In the genomic region with DNA sequence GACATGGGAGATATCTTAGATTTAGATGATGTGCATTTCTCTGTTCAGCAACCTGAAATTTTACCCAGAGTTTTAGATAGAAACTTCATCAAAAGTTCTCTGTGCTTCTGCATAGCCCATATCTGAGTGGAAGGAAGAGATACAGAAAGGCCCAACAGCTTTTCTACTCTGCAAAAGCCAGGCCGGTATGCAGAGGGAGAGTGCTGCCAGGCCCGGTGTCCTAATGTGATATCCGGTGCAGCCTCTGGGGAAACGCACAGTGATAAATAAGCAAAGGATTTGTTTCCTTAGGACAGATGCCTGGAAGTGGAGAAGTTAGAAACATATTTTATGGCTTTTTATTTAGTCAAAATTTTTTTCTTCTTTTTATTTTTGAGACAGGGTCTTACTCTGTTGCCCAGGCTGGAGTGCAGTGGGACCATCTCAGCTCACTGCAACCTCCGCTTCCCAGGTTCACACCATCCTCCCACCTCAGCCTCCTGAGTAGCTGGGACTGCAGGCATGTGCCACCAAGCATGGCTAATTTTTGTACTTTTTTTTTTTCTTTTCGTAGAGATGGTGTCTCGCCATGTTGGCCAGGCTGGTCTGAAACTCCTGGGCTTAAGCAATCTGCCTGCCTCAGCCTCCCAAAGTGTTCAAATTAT, we compare ENCODE assay signal across 25 cellular contexts.
DNase-seq lines count a peak whose midpoint lies in the region; ATAC-seq and TF ChIP-seq lines count a peak whose summit lies in the region.
"Had no signal": no experiment of that assay in that cellular context is flagged by ENCODE, and none has a peak within 500 bp of the region (broad histone marks: within the 10 kb centered on the region; RNA-seq: fewer than 3 reads in every experiment).

No MANE protein-coding gene starts in this region.

- ATAC-seq in Right ventricle myocardium superior (ENCODE audit: poor library complexity), result peak; percentile 88
- peak; percentile 45 for ATAC-seq in upper lobe of right lung
- no peak for ATAC-seq in HG02852 (IDR thresholded peaks at IDR 0.05; ENCODE audit: unreplicated experiment)
- ATAC-seq in GM19467 (IDR thresholded peaks at IDR 0.05; ENCODE audit: unreplicated experiment), result no peak
- ATAC-seq: stimulated activated naive CD8-positive, alpha-beta T cell treated with anti-CD3 and anti-CD28 coated beads, Interleukin-15, amount 100 ng/mL, for 72 hours had no signal

- H3K9me3 ChIP-seq in mammary epithelial cell (replicated peaks; ENCODE audit: insufficient read depth, low read length) (no peaks in the 10 kb centered on the region), upper lobe of right lung (no peaks in the 10 kb centered on the region)
- H3K9me3 ChIP-seq: vagina had no signal

- DNase-seq in MCF 10A (ENCODE audit: unreplicated experiment), result no peak
- no peak for DNase-seq in mammary epithelial cell
- DNase-seq in Right ventricle myocardium superior, result peak; percentile 55
- no peak for DNase-seq in upper lobe of right lung
- DNase-seq in mucosa of gallbladder (ENCODE audit: low spot score), result no peak
- DNase-seq: 8988T; activated CD8-positive, alpha-beta memory T cell treated with anti-CD3 and anti-CD28 coated beads, Interleukin-2, amount 50 U/mL, for 48 hours; activated effector memory CD4-positive, alpha-beta T cell treated with anti-CD3 and anti-CD28 coated beads, Interleukin-2, amount 50 U/mL, for 16 hours; glutamatergic neuron; H7; immature natural killer cell; KBM-7; naive B cell; NK-92 treated with Interleukin-12 subunit alpha and Interleukin-12 subunit beta, amount 100 ng/mL, for 24 hours; stimulated activated CD4-positive, alpha-beta T cell treated with anti-CD3 and anti-CD28 coated beads, Interleukin-2, amount 100 ng/mL, for 48 hours; stimulated activated naive CD8-positive, alpha-beta T cell treated with anti-CD3 and anti-CD28 coated beads, Interleukin-15, amount 100 ng/mL, for 72 hours; WERI-Rb-1 had no signal

- 97% methylated on average over 7 of the region's 7 CpGs for WGBS in mammary epithelial cell (ENCODE audit: low coverage, missing lambda C conversion rate)

- H3K4me2 ChIP-seq in mammary epithelial cell (ENCODE audit: insufficient read depth, low read depth, low read length), result no peak overlapping the region

- dilution Hi-C loops in mammary epithelial cell (cut with HindIII; ENCODE audit: low sequenced_read_pairs), result no loop called here

- H3K27me3 Mint-ChIP-seq in MCF 10A (ENCODE audit: insufficient read depth, unreplicated experiment) (no peaks in the 10 kb centered on the region), nephron (ENCODE audit: low read depth) (no peaks in the 10 kb centered on the region)
- H3K27me3 Mint-ChIP-seq: B cell; memory B cell; naive B cell; stimulated activated naive CD8-positive, alpha-beta T cell treated with anti-CD3 and anti-CD28 coated beads, Interleukin-15, amount 100 ng/mL, for 72 hours had no signal

- BruUV-seq in MCF 10A (replicated peaks; lab: Mats Ljungman, UMichigan) (no TSS peak), mammary epithelial cell (replicated peaks; lab: Mats Ljungman, UMichigan) (no TSS peak)

- H3K27ac Mint-ChIP-seq in MCF 10A (ENCODE audit: low read depth, unreplicated experiment) (peak overlapping the region; percentile 32), nephron (peak overlapping the region; percentile 11 to 81 (median 58))
- H3K27ac Mint-ChIP-seq: B cell; immature natural killer cell; memory B cell; naive B cell; stimulated activated naive CD8-positive, alpha-beta T cell treated with anti-CD3 and anti-CD28 coated beads, Interleukin-15, amount 100 ng/mL, for 72 hours; T-helper 2 cell treated with Interferon-gamma antibody and Interleukin-4, amounts not matched to agents 5 μg/mL and 100 μg/mL, for 36 hours had no signal

- H4K20me1 ChIP-seq in mammary epithelial cell (ENCODE audit: insufficient read depth, low read length), result no peaks in the 10 kb centered on the region

- no peak for TF ChIP-seq CTCF in MCF 10A (IDR thresholded peaks at IDR 0.05; ENCODE audit: unreplicated experiment)
- TF ChIP-seq CTCF in mammary epithelial cell (conservative IDR thresholded peaks at IDR 0.05 in 1 of 2, IDR thresholded peaks at IDR 0.05 in 1 of 2; ENCODE audit: extremely low read depth in 1 of 2, insufficient read depth in 1 of 2, low read depth in 1 of 2, low read length in 2 of 2), result no peak
- TF ChIP-seq CTCF in nephron (IDR thresholded peaks at IDR 0.05; ENCODE audit: unreplicated experiment in 3 of 3), result no peak
- no peak for TF ChIP-seq CTCF in upper lobe of right lung (IDR thresholded peaks at IDR 0.05)

- H3K9me3 Mint-ChIP-seq in MCF 10A (ENCODE audit: unreplicated experiment) (no peaks in the 10 kb centered on the region), nephron (peaks cover 5% of the 10 kb centered on the region)

- POLR2A ChIA-PET in MCF 10A (lab: Yijun Ruan, JAX), result interaction anchor here (0.6 to 0.9 kb wide), 2 partner anchors 28 to 69 kb away, joined by 3 read pairs; no protein-coding TSS in a partner anchor

- no peaks in the 10 kb centered on the region for H3K27me3 ChIP-seq in mammary epithelial cell (ENCODE audit: insufficient read depth, low read length)
- no peaks in the 10 kb centered on the region for H3K27me3 ChIP-seq in upper lobe of right lung
- H3K27me3 ChIP-seq: vagina had no signal

- H3K9ac ChIP-seq in mammary epithelial cell (ENCODE audit: insufficient read depth, low read length), result no peak overlapping the region
- H3K9ac ChIP-seq: parathyroid adenoma had no signal

- H2AFZ ChIP-seq in mammary epithelial cell (ENCODE audit: low read depth, low read length), result no peak overlapping the region
- H2AFZ ChIP-seq: parathyroid adenoma had no signal

- H3K36me3 ChIP-seq in mammary epithelial cell (ENCODE audit: insufficient read depth, low read length), result peaks cover 10% of the 10 kb centered on the region
- H3K36me3 ChIP-seq in upper lobe of right lung, result peaks cover 3% of the 10 kb centered on the region

- H3K36me3 Mint-ChIP-seq in MCF 10A (ENCODE audit: insufficient read depth, unreplicated experiment) (peaks cover 33% of the 10 kb centered on the region), nephron (ENCODE audit: low read depth) (peaks cover 17% of the 10 kb centered on the region)

- H3K79me2 ChIP-seq in mammary epithelial cell (ENCODE audit: insufficient read depth, low read length), result no peaks in the 10 kb centered on the region
- H3K79me2 ChIP-seq: parathyroid adenoma had no signal

- H3K27ac ChIP-seq in mammary epithelial cell (ENCODE audit: insufficient read depth, low read depth, low read length), result no peak overlapping the region
- peak overlapping the region; percentile 24 for H3K27ac ChIP-seq in upper lobe of right lung
- H3K27ac ChIP-seq: parathyroid adenoma, vagina, WERI-Rb-1 had no signal

- H3K4me1 ChIP-seq in mammary epithelial cell (ENCODE audit: insufficient read depth, low read length) (no peaks in the 10 kb centered on the region), upper lobe of right lung (peaks cover 11% of the 10 kb centered on the region)
- H3K4me1 ChIP-seq: parathyroid adenoma, vagina had no signal

- in situ Hi-C loops in mammary epithelial cell (cut with MboI; ENCODE audit: low sequenced_read_pairs in 2 of 2), result no loop called here

- CTCF ChIA-PET in MCF 10A (lab: Yijun Ruan, JAX) (interaction anchor here (0.6 to 1.5 kb wide), 3 partner anchors 14 to 579 kb away, joined by 3 to 5 read pairs (median 4); no protein-coding TSS in a partner anchor), mammary epithelial cell (lab: Charles Lee; ENCODE audit: low non-redundant PET) (no interaction called here)

- no peak overlapping the region for H3K4me3 Mint-ChIP-seq in MCF 10A (ENCODE audit: unreplicated experiment)
- H3K4me3 Mint-ChIP-seq in nephron, result no peak overlapping the region
- H3K4me3 Mint-ChIP-seq: B cell; immature natural killer cell; memory B cell; naive B cell; stimulated activated naive CD8-positive, alpha-beta T cell treated with anti-CD3 and anti-CD28 coated beads, Interleukin-15, amount 100 ng/mL, for 72 hours; T-helper 2 cell treated with Interferon-gamma antibody and Interleukin-4, amounts not matched to agents 5 μg/mL and 100 μg/mL, for 36 hours had no signal

- intact Hi-C loops in MCF 10A (cut with micrococcal nuclease), result no loop called here
- intact Hi-C loops in mammary epithelial cell (cut with micrococcal nuclease), result no loop called here
- intact Hi-C loops in Right ventricle myocardium superior (cut with DNase I), result no loop called here
- intact Hi-C loops in upper lobe of right lung (cut with DNase I), result no loop called here

- H3K4me3 ChIP-seq in mammary epithelial cell (replicated peaks in 1 of 3; ENCODE audit: insufficient read depth in 1 of 3, low read depth in 2 of 3, low read length in 3 of 3) (no peak overlapping the region), upper lobe of right lung (no peak overlapping the region)
- H3K4me3 ChIP-seq: vagina had no signal

- H3K4me1 Mint-ChIP-seq in MCF 10A (ENCODE audit: insufficient read depth, unreplicated experiment), result peaks cover 11% of the 10 kb centered on the region
- H3K4me1 Mint-ChIP-seq in nephron, result peaks cover 17% of the 10 kb centered on the region
- H3K4me1 Mint-ChIP-seq: B cell; immature natural killer cell; memory B cell; naive B cell; stimulated activated naive CD8-positive, alpha-beta T cell treated with anti-CD3 and anti-CD28 coated beads, Interleukin-15, amount 100 ng/mL, for 72 hours had no signal

Comparison
In these comparisons a context has a peak if more than half of its experiments do, and no peak if none do; other contexts are left out.
1. ATAC-seq: peak in Right ventricle myocardium superior (single experiment) and upper lobe of right lung (single experiment); none in HG02852 (single experiment) and GM19467 (single experiment).